In the genomic region with DNA sequence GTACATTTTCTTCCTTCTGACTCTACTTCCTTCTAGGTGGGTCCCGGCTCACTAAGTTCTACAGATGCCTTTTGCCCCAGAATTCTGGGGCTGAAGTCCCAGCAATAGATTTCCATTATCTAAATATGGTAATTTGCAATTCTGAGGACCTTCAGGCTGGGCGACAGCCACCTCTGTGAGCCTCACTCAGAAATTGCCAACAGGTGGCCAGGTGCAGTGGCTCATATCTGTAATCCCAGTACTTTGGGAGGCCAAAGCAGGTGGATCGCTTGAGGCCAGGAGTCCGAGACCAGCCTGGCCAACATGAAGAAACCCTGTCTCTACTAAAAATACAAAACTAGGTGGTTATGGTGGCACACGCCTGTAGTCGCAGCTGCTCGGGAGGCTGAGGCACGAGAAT, we compare ENCODE assay signal across 1 cellular context.
TF ChIP-seq lines count a peak whose summit lies in the region.

No MANE protein-coding gene starts in this region.

TF ChIP-seq in HEK293, 187 proteins besides CTCF, POLR2A, EP300 and RAD21 (continued from another document):
- TF ChIP-seq, protein P1, sequence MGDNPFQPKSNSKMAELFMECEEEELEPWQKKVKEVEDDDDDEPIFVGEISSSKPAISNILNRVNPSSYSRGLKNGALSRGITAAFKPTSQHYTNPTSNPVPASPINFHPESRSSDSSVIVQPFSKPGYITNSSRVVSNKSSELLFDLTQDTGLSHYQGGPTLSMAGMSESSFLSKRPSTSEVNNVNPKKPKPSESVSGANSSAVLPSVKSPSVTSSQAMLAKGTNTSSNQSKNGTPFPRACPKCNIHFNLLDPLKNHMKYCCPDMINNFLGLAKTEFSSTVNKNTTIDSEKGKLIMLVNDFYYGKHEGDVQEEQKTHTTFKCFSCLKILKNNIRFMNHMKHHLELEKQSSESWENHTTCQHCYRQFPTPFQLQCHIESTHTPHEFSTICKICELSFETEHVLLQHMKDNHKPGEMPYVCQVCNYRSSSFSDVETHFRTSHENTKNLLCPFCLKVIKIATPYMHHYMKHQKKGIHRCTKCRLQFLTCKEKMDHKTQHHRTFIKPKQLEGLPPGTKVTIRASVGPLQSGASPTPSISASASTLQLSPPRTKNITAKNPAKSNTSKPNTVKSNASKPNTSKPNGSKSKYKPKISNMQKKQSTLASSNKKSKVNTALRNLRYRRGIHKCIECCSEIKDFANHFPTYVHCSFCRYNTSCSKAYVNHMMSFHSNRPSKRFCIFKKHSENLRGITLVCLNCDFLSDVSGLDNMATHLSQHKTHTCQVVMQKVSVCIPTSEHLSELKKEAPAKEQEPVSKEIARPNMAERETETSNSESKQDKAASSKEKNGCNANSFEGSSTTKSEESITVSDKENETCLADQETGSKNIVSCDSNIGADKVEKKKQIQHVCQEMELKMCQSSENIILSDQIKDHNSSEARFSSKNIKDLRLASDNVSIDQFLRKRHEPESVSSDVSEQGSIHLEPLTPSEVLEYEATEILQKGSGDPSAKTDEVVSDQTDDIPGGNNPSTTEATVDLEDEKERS (tag by site-specific recombination; IDR thresholded peaks at IDR 0.05) = no peak
- TF ChIP-seq ZNF529 (tag by site-specific recombination; IDR thresholded peaks at IDR 0.05; ENCODE audit: insufficient replicate concordance) (no peak), ZNF561 (tag by site-specific recombination; IDR thresholded peaks at IDR 0.05; ENCODE audit: borderline replicate concordance) (no peak), ZBTB21 (tag by site-specific recombination; IDR thresholded peaks at IDR 0.05) (no peak)
- TF ChIP-seq, protein P2, sequence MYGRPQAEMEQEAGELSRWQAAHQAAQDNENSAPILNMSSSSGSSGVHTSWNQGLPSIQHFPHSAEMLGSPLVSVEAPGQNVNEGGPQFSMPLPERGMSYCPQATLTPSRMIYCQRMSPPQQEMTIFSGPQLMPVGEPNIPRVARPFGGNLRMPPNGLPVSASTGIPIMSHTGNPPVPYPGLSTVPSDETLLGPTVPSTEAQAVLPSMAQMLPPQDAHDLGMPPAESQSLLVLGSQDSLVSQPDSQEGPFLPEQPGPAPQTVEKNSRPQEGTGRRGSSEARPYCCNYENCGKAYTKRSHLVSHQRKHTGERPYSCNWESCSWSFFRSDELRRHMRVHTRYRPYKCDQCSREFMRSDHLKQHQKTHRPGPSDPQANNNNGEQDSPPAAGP (tag by site-specific recombination; IDR thresholded peaks at IDR 0.05) = no peak
